In the genomic region with DNA sequence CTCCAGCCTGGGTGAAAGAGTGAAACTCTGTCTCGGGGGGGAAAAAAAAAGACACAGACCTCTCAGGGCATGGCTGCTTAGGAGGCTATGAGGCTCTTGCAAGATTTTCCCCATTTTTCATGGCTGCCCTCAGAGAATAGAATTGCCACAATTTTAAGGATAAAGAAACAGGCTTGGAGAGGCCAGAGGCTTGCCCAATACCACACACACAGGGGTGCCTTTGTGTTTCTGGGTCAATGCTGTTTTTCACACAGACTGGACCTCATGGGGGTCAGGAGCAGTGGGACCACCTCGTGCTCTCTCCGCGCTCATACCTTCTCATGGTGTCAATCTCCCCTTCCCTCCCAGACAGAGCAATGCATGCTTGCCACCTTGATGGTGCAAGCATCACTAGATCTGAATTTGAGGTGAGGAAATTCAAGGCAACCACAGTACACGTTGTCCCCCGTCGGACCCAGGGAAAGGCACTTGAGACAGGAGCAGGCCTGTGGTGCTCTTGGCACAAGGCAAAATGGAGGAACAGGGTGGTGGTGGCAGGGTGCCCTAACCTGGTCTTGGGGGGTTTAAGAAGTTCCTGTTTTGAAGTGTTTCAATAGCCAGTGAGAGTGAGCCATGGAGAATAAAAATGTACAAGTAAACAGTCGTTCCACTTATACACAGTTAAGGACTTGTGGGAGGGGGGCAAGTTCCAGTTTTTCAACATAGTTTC, we compare ENCODE assay signal across 24 cellular contexts.
DNase-seq lines count a peak whose midpoint lies in the region; ATAC-seq and TF ChIP-seq lines count a peak whose summit lies in the region.
"Had no signal": no experiment of that assay in that cellular context is flagged by ENCODE, and none has a peak within 500 bp of the region (broad histone marks: within the 10 kb centered on the region; RNA-seq: fewer than 3 reads in every experiment).

No MANE protein-coding gene starts in this region.

- H3K27ac Mint-ChIP-seq in stimulated activated memory B cell treated with anti-CD40 and anti-IgM and Interleukin-4, amounts not matched to agents 10 μg/mL and 1 μg/mL and 100 μg/mL, for 72 hours, result peak overlapping the region; percentile 49
- H3K27ac Mint-ChIP-seq in activated T-helper 1 cell treated with anti-CD3 and anti-CD28 coated beads, Interleukin-12 subunit alpha, Interleukin-12 subunit beta, Interleukin-2, Interleukin-4 antibody, amounts not matched to agents 30 ng/mL and 10 ng/mL and 1 ng/mL, durations not matched to agents 14 hours and 24 hours and 36 hours, result no peak overlapping the region
- H3K27ac Mint-ChIP-seq: activated naive CD8-positive, alpha-beta T cell treated with anti-CD3 and anti-CD28 coated beads, Interleukin-2, amount 10 ng/mL, durations not matched to agents 7 days and 5 days; B cell; natural killer cell treated with Interleukin-12 subunit alpha and Interleukin-12 subunit beta and Interleukin-15 and Interleukin-18, amount 100 ng/mL, for 72 hours; T-helper 1 cell treated with Interleukin-12 subunit alpha and Interleukin-12 subunit beta and Interleukin-4 antibody, amounts not matched to agents 30 μg/mL and 1 μg/mL, for 36 hours had no signal

- no peak overlapping the region for H3K4me3 Mint-ChIP-seq in stimulated activated memory B cell treated with anti-CD40 and anti-IgM and Interleukin-4, amounts not matched to agents 10 μg/mL and 1 μg/mL and 100 μg/mL, for 72 hours
- H3K4me3 Mint-ChIP-seq in activated T-helper 1 cell treated with anti-CD3 and anti-CD28 coated beads, Interleukin-12 subunit alpha, Interleukin-12 subunit beta, Interleukin-2, Interleukin-4 antibody, amounts not matched to agents 30 ng/mL and 10 ng/mL and 1 ng/mL, durations not matched to agents 14 hours and 24 hours and 36 hours, result no peak overlapping the region
- H3K4me3 Mint-ChIP-seq: activated naive CD8-positive, alpha-beta T cell treated with anti-CD3 and anti-CD28 coated beads, Interleukin-2, amount 10 ng/mL, durations not matched to agents 7 days and 5 days; B cell; effector memory CD8-positive, alpha-beta T cell; natural killer cell treated with Interleukin-12 subunit alpha and Interleukin-12 subunit beta and Interleukin-15 and Interleukin-18, amount 100 ng/mL, for 72 hours; T-helper 1 cell treated with Interleukin-12 subunit alpha and Interleukin-12 subunit beta and Interleukin-4 antibody, amounts not matched to agents 30 μg/mL and 1 μg/mL, for 36 hours had no signal

- no peak for TF ChIP-seq CTCF in NB4 (IDR thresholded peaks at IDR 0.05; ENCODE audit: low read depth, low read length)

- H3K36me3 Mint-ChIP-seq in stimulated activated memory B cell treated with anti-CD40 and anti-IgM and Interleukin-4, amounts not matched to agents 10 μg/mL and 1 μg/mL and 100 μg/mL, for 72 hours, result no peaks in the 10 kb centered on the region
- no peaks in the 10 kb centered on the region for H3K36me3 Mint-ChIP-seq in activated T-helper 1 cell treated with anti-CD3 and anti-CD28 coated beads, Interleukin-12 subunit alpha, Interleukin-12 subunit beta, Interleukin-2, Interleukin-4 antibody, amounts not matched to agents 30 ng/mL and 10 ng/mL and 1 ng/mL, durations not matched to agents 14 hours and 24 hours and 36 hours (ENCODE audit: low read depth)
- H3K36me3 Mint-ChIP-seq: activated naive CD8-positive, alpha-beta T cell treated with anti-CD3 and anti-CD28 coated beads, Interleukin-2, amount 10 ng/mL, durations not matched to agents 7 days and 5 days; natural killer cell treated with Interleukin-12 subunit alpha and Interleukin-12 subunit beta and Interleukin-15 and Interleukin-18, amount 100 ng/mL, for 72 hours had no signal

- no peak overlapping the region for H3K4me3 ChIP-seq in NB4 (ENCODE audit: low read depth, low read length)
- H3K4me3 ChIP-seq: SJCRH30, transverse colon had no signal

- DNase-seq in DMS153 (lab: John Stamatoyannopoulos, UW) (peak; percentile 81), DMS153 treated with DMSO at 0.1 percent for 48 hours (lab: John Stamatoyannopoulos, UW; ENCODE audit: unreplicated experiment) (no peak), NB4 (ENCODE audit: low read depth) (peak; percentile 21), epithelial cell of prostate (ENCODE audit: low read depth, low spot score) (no peak)
- DNase-seq in activated T-helper 1 cell treated with anti-CD3 and anti-CD28 coated beads, Interleukin-12 subunit alpha, Interleukin-12 subunit beta, Interleukin-2, Interleukin-4 antibody, amounts not matched to agents 30 ng/mL and 10 ng/mL and 1 ng/mL, durations not matched to agents 14 hours and 24 hours and 36 hours (ENCODE audit: low spot score), result no peak
- DNase-seq in stimulated activated CD4-positive, alpha-beta T cell treated with anti-CD3 and anti-CD28 coated beads, Interleukin-4, amount 100 ng/mL, for 24 hours, result no peak
- DNase-seq: activated CD4-positive, alpha-beta T cell treated with anti-CD3 and anti-CD28 coated beads, Interleukin-2, amount 50 U/mL, for 1 hour; activated naive CD8-positive, alpha-beta T cell treated with anti-CD3 and anti-CD28 coated beads, Interleukin-2, amount 10 ng/mL, durations not matched to agents 7 days and 5 days; COR-L47; effector memory CD8-positive, alpha-beta T cell; GOT3; left cardiac atrium; midbrain; NCI-H1417 treated with DMSO at 0.1 percent for 48 hours; NCI-H2171 treated with DMSO at 0.1 percent for 48 hours; stimulated activated naive CD4-positive, alpha-beta T cell treated with Interleukin-2 at 50 U/mL for 16 hours; transverse colon had no signal

- TF ChIP-seq POLR2A in NB4 (IDR thresholded peaks at IDR 0.05; ENCODE audit: extremely low read depth, insufficient read length), result no peak

- intact Hi-C loops in activated T-helper 1 cell treated with anti-CD3 and anti-CD28 coated beads, Interleukin-12 subunit alpha, Interleukin-12 subunit beta, Interleukin-2, Interleukin-4 antibody, amounts not matched to agents 30 ng/mL and 10 ng/mL and 1 ng/mL, durations not matched to agents 14 hours and 24 hours and 36 hours (cut with micrococcal nuclease), result no loop called here

- H3K9me3 Mint-ChIP-seq in stimulated activated memory B cell treated with anti-CD40 and anti-IgM and Interleukin-4, amounts not matched to agents 10 μg/mL and 1 μg/mL and 100 μg/mL, for 72 hours, result no peaks in the 10 kb centered on the region
- H3K9me3 Mint-ChIP-seq in activated T-helper 1 cell treated with anti-CD3 and anti-CD28 coated beads, Interleukin-12 subunit alpha, Interleukin-12 subunit beta, Interleukin-2, Interleukin-4 antibody, amounts not matched to agents 30 ng/mL and 10 ng/mL and 1 ng/mL, durations not matched to agents 14 hours and 24 hours and 36 hours, result no peaks in the 10 kb centered on the region
- H3K9me3 Mint-ChIP-seq: activated naive CD8-positive, alpha-beta T cell treated with anti-CD3 and anti-CD28 coated beads, Interleukin-2, amount 10 ng/mL, durations not matched to agents 7 days and 5 days; effector memory CD8-positive, alpha-beta T cell; natural killer cell treated with Interleukin-12 subunit alpha and Interleukin-12 subunit beta and Interleukin-15 and Interleukin-18, amount 100 ng/mL, for 72 hours; T-helper 1 cell treated with Interleukin-12 subunit alpha and Interleukin-12 subunit beta and Interleukin-4 antibody, amounts not matched to agents 30 μg/mL and 1 μg/mL, for 36 hours had no signal

- no peak for ATAC-seq in stimulated activated memory B cell treated with anti-CD40 and anti-IgM and Interleukin-4, amounts not matched to agents 10 μg/mL and 1 μg/mL and 100 μg/mL, for 72 hours
- no peak for ATAC-seq in HG03378 (IDR thresholded peaks at IDR 0.05; ENCODE audit: unreplicated experiment)
- ATAC-seq: effector memory CD8-positive, alpha-beta T cell; natural killer cell treated with Interleukin-12 subunit alpha and Interleukin-12 subunit beta and Interleukin-15 and Interleukin-18, amount 100 ng/mL, for 72 hours had no signal

- peaks cover 20% of the 10 kb centered on the region for H3K4me1 Mint-ChIP-seq in stimulated activated memory B cell treated with anti-CD40 and anti-IgM and Interleukin-4, amounts not matched to agents 10 μg/mL and 1 μg/mL and 100 μg/mL, for 72 hours
- H3K4me1 Mint-ChIP-seq in activated T-helper 1 cell treated with anti-CD3 and anti-CD28 coated beads, Interleukin-12 subunit alpha, Interleukin-12 subunit beta, Interleukin-2, Interleukin-4 antibody, amounts not matched to agents 30 ng/mL and 10 ng/mL and 1 ng/mL, durations not matched to agents 14 hours and 24 hours and 36 hours (ENCODE audit: low read depth), result peaks cover 32% of the 10 kb centered on the region

- peak overlapping the region; percentile 63 for H3K27ac ChIP-seq in epithelial cell of prostate
- H3K27ac ChIP-seq: parathyroid adenoma, transverse colon had no signal

- H3K27me3 Mint-ChIP-seq in stimulated activated memory B cell treated with anti-CD40 and anti-IgM and Interleukin-4, amounts not matched to agents 10 μg/mL and 1 μg/mL and 100 μg/mL, for 72 hours, result no peaks in the 10 kb centered on the region
- no peaks in the 10 kb centered on the region for H3K27me3 Mint-ChIP-seq in activated T-helper 1 cell treated with anti-CD3 and anti-CD28 coated beads, Interleukin-12 subunit alpha, Interleukin-12 subunit beta, Interleukin-2, Interleukin-4 antibody, amounts not matched to agents 30 ng/mL and 10 ng/mL and 1 ng/mL, durations not matched to agents 14 hours and 24 hours and 36 hours (ENCODE audit: insufficient read depth)
- H3K27me3 Mint-ChIP-seq: activated naive CD8-positive, alpha-beta T cell treated with anti-CD3 and anti-CD28 coated beads, Interleukin-2, amount 10 ng/mL, durations not matched to agents 7 days and 5 days; B cell; effector memory CD8-positive, alpha-beta T cell; natural killer cell treated with Interleukin-12 subunit alpha and Interleukin-12 subunit beta and Interleukin-15 and Interleukin-18, amount 100 ng/mL, for 72 hours had no signal

Comparison
In these comparisons a context has a peak if more than half of its experiments do, and no peak if none do; other contexts are left out.
1. DNase-seq: peak in DMS153 (single experiment) and NB4 (single experiment); none in DMS153 treated with DMSO at 0.1 percent for 48 hours (single experiment), epithelial cell of prostate (single experiment), activated T-helper 1 cell treated with anti-CD3 and anti-CD28 coated beads, Interleukin-12 subunit alpha, Interleukin-12 subunit beta, Interleukin-2, Interleukin-4 antibody, amounts not matched to agents 30 ng/mL and 10 ng/mL and 1 ng/mL, durations not matched to agents 14 hours and 24 hours and 36 hours (single experiment) and stimulated activated CD4-positive, alpha-beta T cell treated with anti-CD3 and anti-CD28 coated beads, Interleukin-4, amount 100 ng/mL, for 24 hours (single experiment).